1 cellular context compared by ENCODE assay signal in genomic region chr5:154444559-154445421, GRCh38.
TF ChIP-seq lines count a peak whose summit lies in the region.

No MANE protein-coding gene starts in this region.

TF ChIP-seq in HepG2, 621 proteins besides CTCF, POLR2A, EP300 and RAD21 (continues in another document):
- TF ChIP-seq ZHX2 (IDR thresholded peaks at IDR 0.05; ENCODE audit: low read depth) (no peak), ZHX2 (CRISPR knock-in tag; IDR thresholded peaks at IDR 0.05; ENCODE audit: borderline replicate concordance) (no peak), PLSCR1 (CRISPR knock-in tag; IDR thresholded peaks at IDR 0.05; ENCODE audit: borderline replicate concordance) (no peak), HNF1B (CRISPR knock-in tag; IDR thresholded peaks at IDR 0.05) (peak; percentile 7; the same call in 1 of the 2 replicates), DMAP1 (CRISPR knock-in tag; IDR thresholded peaks at IDR 0.05) (peak; percentile 11; the same call in 1 of the 2 replicates), ZNF18 (CRISPR knock-in tag; IDR thresholded peaks at IDR 0.05; ENCODE audit: insufficient replicate concordance) (peak; percentile 21), HOXA3 (CRISPR knock-in tag; IDR thresholded peaks at IDR 0.05) (no peak), HIC2 (CRISPR knock-in tag; IDR thresholded peaks at IDR 0.05; ENCODE audit: low read depth) (no peak), ZNF788 (CRISPR knock-in tag; IDR thresholded peaks at IDR 0.05; ENCODE audit: borderline replicate concordance) (no peak), NRL (CRISPR knock-in tag; IDR thresholded peaks at IDR 0.05; ENCODE audit: borderline replicate concordance) (peak; percentile 66; the same call in 1 of the 2 replicates), NONO (IDR thresholded peaks at IDR 0.05) (no peak), NONO (CRISPR knock-in tag; conservative IDR thresholded peaks at IDR 0.05) (0 out of 2 replicates have a peak, but pooled peaks have one; percentile 3), THAP8 (CRISPR knock-in tag; IDR thresholded peaks at IDR 0.05; ENCODE audit: borderline replicate concordance) (peak; percentile 22; the same call in 1 of the 2 replicates), ZNF746 (CRISPR knock-in tag; IDR thresholded peaks at IDR 0.05) (0 out of 2 replicates have a peak, but pooled peaks have one; percentile 37), ARID3A (IDR thresholded peaks at IDR 0.05; ENCODE audit: low read depth, low read length) (no peak), U2AF2 (IDR thresholded peaks at IDR 0.05; ENCODE audit: low read depth, low read length) (no peak), SOX5 (CRISPR knock-in tag; IDR thresholded peaks at IDR 0.05; ENCODE audit: borderline replicate concordance) (no peak), ARID2 (CRISPR knock-in tag; IDR thresholded peaks at IDR 0.05; ENCODE audit: borderline replicate concordance) (no peak), SSRP1 (CRISPR knock-in tag; IDR thresholded peaks at IDR 0.05) (0 out of 2 replicates have a peak, but pooled peaks have one; percentile 7), CCDC6 (CRISPR knock-in tag; IDR thresholded peaks at IDR 0.05) (no peak), ATF7 (IDR thresholded peaks at IDR 0.05) (no peak), ATF7 (CRISPR knock-in tag; IDR thresholded peaks at IDR 0.05) (0 out of 2 replicates have a peak, but pooled peaks have one; percentile 5), KDM2A (CRISPR knock-in tag; IDR thresholded peaks at IDR 0.05; ENCODE audit: borderline replicate concordance, low read depth) (peak; percentile 46; the same call in 1 of the 2 replicates), DR1 (CRISPR knock-in tag; IDR thresholded peaks at IDR 0.05) (no peak), ZNF12 (CRISPR knock-in tag; IDR thresholded peaks at IDR 0.05) (no peak), ZNF839 (CRISPR knock-in tag; IDR thresholded peaks at IDR 0.05; ENCODE audit: borderline replicate concordance) (no peak), KMT2A (CRISPR knock-in tag; IDR thresholded peaks at IDR 0.05) (peak; percentile 52; the same call in 1 of the 2 replicates), WIZ (CRISPR knock-in tag; IDR thresholded peaks at IDR 0.05) (0 out of 2 replicates have a peak, but pooled peaks have one; percentile 1), ZNF687 (CRISPR knock-in tag; IDR thresholded peaks at IDR 0.05) (peak; percentile 27), ZSCAN29 (CRISPR knock-in tag; conservative IDR thresholded peaks at IDR 0.05) (0 out of 2 replicates have a peak, but pooled peaks have one; percentile 10), ZNF281 (CRISPR knock-in tag; IDR thresholded peaks at IDR 0.05; ENCODE audit: borderline replicate concordance) (no peak), ZMYM3 (CRISPR knock-in tag; IDR thresholded peaks at IDR 0.05) (no peak)
